20 cellular contexts compared by ENCODE assay signal in the genomic region with DNA sequence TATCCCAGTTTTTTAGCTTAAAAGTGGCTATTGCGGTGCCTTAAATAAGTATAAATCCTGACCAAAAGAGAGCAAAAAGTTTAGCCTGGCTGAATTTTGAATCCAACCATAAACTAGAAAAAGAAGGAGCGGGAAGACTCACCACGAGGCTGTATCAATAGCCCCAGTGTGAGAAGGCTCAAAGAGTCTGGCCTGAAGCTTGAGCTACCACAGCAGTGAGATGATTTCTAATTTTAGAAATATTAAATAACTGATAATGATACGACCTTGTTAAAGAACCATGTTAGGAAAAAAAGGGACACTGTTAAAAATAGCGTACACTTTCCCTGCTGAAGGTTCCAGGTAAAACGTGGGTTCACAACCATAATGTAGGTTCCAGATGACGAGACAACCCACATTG.
"Had no signal": no experiment of that assay in that cellular context is flagged by ENCODE, and none has a peak within 500 bp of the region (broad histone marks: within the 10 kb centered on the region; RNA-seq: fewer than 3 reads in every experiment).

No MANE protein-coding gene starts in this region.

- H3K27me3 ChIP-seq: MG63, SJCRH30 had no signal

- H3K36me3 ChIP-seq: MG63, SJCRH30 had no signal

- DNase-seq: IMR-90, Karpas-422, KG1, MG63, NCI-H1092 treated with DMSO at 0.1 percent for 48 hours, NCI-H1436, NCI-H187, NCI-H2029, NCI-H2081 treated with DMSO at 0.1 percent for 48 hours, NCI-H2171, NCI-H226, NCI-H446, NCI-H510A, NCI-H524 treated with DMSO at 0.1 percent for 48 hours, NCI-H774, RPMI8226, SHP77 treated with DMSO at 0.1 percent for 48 hours, SJCRH30 had no signal

- H3K4me1 ChIP-seq: SJCRH30 had no signal

- H3K27ac ChIP-seq: SJCRH30 had no signal

- ATAC-seq: HepG2, SK-N-SH treated with all-trans-retinoic acid at 6 μM for 48 hours had no signal

- H3K4me3 ChIP-seq: MG63, SJCRH30 had no signal

- H3K9me3 ChIP-seq: MG63, SJCRH30 had no signal
